ENCODE assay signal across 8 cellular contexts in the genomic region with DNA sequence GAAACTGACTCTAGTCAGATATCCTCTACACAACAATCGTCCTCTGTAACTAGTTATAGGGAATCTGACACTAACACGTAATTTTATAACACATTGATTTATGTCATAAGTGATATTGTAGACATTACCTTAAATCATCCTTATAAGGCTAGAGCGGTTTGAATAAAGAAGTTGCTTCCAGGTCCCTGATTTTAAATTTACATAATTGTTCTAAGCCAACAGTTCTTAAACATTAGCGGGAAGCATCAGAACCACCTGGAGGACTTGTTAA. TPM values are rescaled to one million over a fixed set of nuclear protein-coding genes. Genes with fewer than 3 reads are reported as not detected.
A peak's percentile ranks its signal among the peaks of the same experiment; 100 is the strongest.
DNase-seq lines count a peak whose midpoint lies in the region; ATAC-seq and TF ChIP-seq lines count a peak whose summit lies in the region.

No MANE protein-coding gene starts in this region.

- H3K9ac ChIP-seq in HUES48 (ENCODE audit: low read depth, low read length) (peak overlapping the region; percentile 22; the same call in 1 of the 2 replicates), mammary epithelial cell (ENCODE audit: insufficient read depth, low read length) (no peak overlapping the region)

- ATAC-seq in naive B cell (ENCODE audit: low read depth in 2 of 2) = no peak
- no peak for ATAC-seq in GM18502 (IDR thresholded peaks at IDR 0.05; ENCODE audit: poor library complexity, unreplicated experiment)

- POLR2A ChIA-PET in A673 (lab: Charles Lee; ENCODE audit: low non-redundant PET) = no interaction called here

- BruUV-seq in A673 (replicated peaks; lab: Mats Ljungman, UMichigan) (no TSS peak), mammary epithelial cell (replicated peaks; lab: Mats Ljungman, UMichigan) (no TSS peak)

- H3K27me3 ChIP-seq in A673 (replicated peaks; ENCODE audit: insufficient read depth, low read depth, low read length, poor library complexity) (no peaks in the 10 kb centered on the region), HUES48 (ENCODE audit: control insufficient read depth, insufficient read depth, low read length) (no peaks in the 10 kb centered on the region), mammary epithelial cell (ENCODE audit: insufficient read depth, low read length) (no peaks in the 10 kb centered on the region)

- intact Hi-C loops in A673 (cut with micrococcal nuclease; ENCODE audit: unreplicated experiment) (no loop called here), mammary epithelial cell (cut with micrococcal nuclease) (no loop called here)

- H3K27me3 Mint-ChIP-seq in naive B cell = no peaks in the 10 kb centered on the region

- dilution Hi-C loops in mammary epithelial cell (cut with HindIII; ENCODE audit: low sequenced_read_pairs) = no loop called here

- peak overlapping the region in 2 of 6 donors; percentile 65 to 89 for H3K27ac Mint-ChIP-seq in naive B cell

- no peaks in the 10 kb centered on the region for H3K9me3 Mint-ChIP-seq in naive B cell

- H3K36me3 ChIP-seq in A673 (ENCODE audit: insufficient read depth, low read length, poor library complexity, severe bottlenecking) (no peaks in the 10 kb centered on the region), HUES48 (ENCODE audit: control insufficient read depth, insufficient read depth, low read length) (no peaks in the 10 kb centered on the region), mammary epithelial cell (ENCODE audit: insufficient read depth, low read length) (no peaks in the 10 kb centered on the region)

- in situ Hi-C loops in mammary epithelial cell (cut with MboI; ENCODE audit: low sequenced_read_pairs in 2 of 2) = no loop called here

- H3K27ac ChIP-seq in A673 (ENCODE audit: low read depth, low read length, poor library complexity, severe bottlenecking) (peak overlapping the region; percentile 91), HUES48 (ENCODE audit: low read depth, low read length) (no peak overlapping the region), mammary epithelial cell (ENCODE audit: insufficient read depth, low read depth, low read length) (no peak overlapping the region)

- peaks cover 51% of the 10 kb centered on the region for H3K79me2 ChIP-seq in mammary epithelial cell (ENCODE audit: insufficient read depth, low read length)

- H3K36me3 Mint-ChIP-seq in naive B cell = no peaks in the 10 kb centered on the region

- H3K4me3 Mint-ChIP-seq in naive B cell = peak overlapping the region; percentile 92 to 98 (median 96)

- TF ChIP-seq CTCF in A673 (conservative IDR thresholded peaks at IDR 0.05; ENCODE audit: low read depth, low read length) = no peak
- no peak for TF ChIP-seq CTCF in mammary epithelial cell (conservative IDR thresholded peaks at IDR 0.05 in 1 of 2, IDR thresholded peaks at IDR 0.05 in 1 of 2; ENCODE audit: extremely low read depth in 1 of 2, insufficient read depth in 1 of 2, low read depth in 1 of 2, low read length in 2 of 2)

- no peaks in the 10 kb centered on the region for H4K20me1 ChIP-seq in mammary epithelial cell (ENCODE audit: insufficient read depth, low read length)

- H3K4me2 ChIP-seq in mammary epithelial cell (ENCODE audit: insufficient read depth, low read depth, low read length) = peak overlapping the region; percentile 93

- H3K4me1 ChIP-seq in A673 (ENCODE audit: insufficient read depth, low read length, poor library complexity, severe bottlenecking) (peaks cover 15% of the 10 kb centered on the region), HUES48 (ENCODE audit: control insufficient read depth, insufficient read depth, low read length) (peaks cover 16% of the 10 kb centered on the region; the same call in 1 of the 2 replicates), mammary epithelial cell (ENCODE audit: insufficient read depth, low read length) (peaks cover 11% of the 10 kb centered on the region)

- DNase-seq in A673 (ENCODE audit: low spot score) (no peak), mammary epithelial cell (no peak), naive B cell (no peak), iPS-NIHi11 (ENCODE audit: low spot score) (no peak), COLO668 (lab: John Stamatoyannopoulos, UW; ENCODE audit: unreplicated experiment) (no peak), NCI-H1417 treated with DMSO at 0.1 percent for 48 hours (lab: John Stamatoyannopoulos, UW) (no peak)

- H3K4me1 Mint-ChIP-seq in naive B cell = peaks cover 29 to 57% (median 48%) of the 10 kb centered on the region in 3 donors

- 28% methylated on average over 4 of the region's 4 CpGs for WGBS in mammary epithelial cell (ENCODE audit: low coverage, missing lambda C conversion rate)

- CTCF ChIA-PET in A673 (lab: Charles Lee) (no interaction called here), mammary epithelial cell (lab: Charles Lee; ENCODE audit: low non-redundant PET) (no interaction called here)

- H3K4me3 ChIP-seq in A673 (ENCODE audit: low read depth, low read length, poor library complexity, severe bottlenecking) (peak overlapping the region; percentile 91), HUES48 (ENCODE audit: low read depth, low read length) (peak overlapping the region; percentile 77), mammary epithelial cell (replicated peaks in 1 of 3; ENCODE audit: insufficient read depth in 1 of 3, low read depth in 2 of 3, low read length in 3 of 3) (peak overlapping the region in 2 of 3 experiments; percentile 77 to 84)

- H3K9me3 ChIP-seq in A673 (ENCODE audit: low read depth, low read length, poor library complexity, severe bottlenecking) (no peaks in the 10 kb centered on the region), HUES48 (ENCODE audit: control insufficient read depth, insufficient read depth, low read length) (no peaks in the 10 kb centered on the region), mammary epithelial cell (replicated peaks; ENCODE audit: insufficient read depth, low read length) (no peaks in the 10 kb centered on the region)

- H2AFZ ChIP-seq in mammary epithelial cell (ENCODE audit: low read depth, low read length) = peak overlapping the region; percentile 92

RNA-seq across cellular contexts. Expression of a gene that starts 0.7 kb away (rescaled TPM):
- total RNA-seq in A673 (2021) (15.7 and 16.1 TPM in 2 replicates), mammary epithelial cell (10 to 100 TPM in 1 of 2 donors, 1 to 10 TPM in 1; 5.8 to 12.8 TPM)
- polyA plus RNA-seq in mammary epithelial cell (5.2 TPM), naive B cell (ENCODE audit: low read depth in 6 of 6) (1 to 10 TPM; 2.1 to 6.0 (median 4.8) TPM)
- 5.1 TPM for polyA minus RNA-seq in mammary epithelial cell

RNA-seq across cellular contexts. Expression of a gene that starts 2.9 kb away (rescaled TPM):
- total RNA-seq in A673 (2021) (76.7 and 82.5 TPM in 2 replicates), mammary epithelial cell (10 to 100 TPM; 31.5 to 68.6 TPM)
- polyA plus RNA-seq in mammary epithelial cell (54.7 TPM), naive B cell (ENCODE audit: low read depth in 6 of 6) (10 to 100 TPM; 46.2 to 72.0 (median 51.8) TPM)
- 67.5 TPM for polyA minus RNA-seq in mammary epithelial cell
